ENCODE assay signal across 15 cellular contexts in genomic region chr21:20783611-20784010, GRCh38.
"Had no signal": no experiment of that assay in that cellular context is flagged by ENCODE, and none has a peak within 500 bp of the region (broad histone marks: within the 10 kb centered on the region; RNA-seq: fewer than 3 reads in every experiment).

No MANE protein-coding gene starts in this region.

- DNase-seq: activated CD4-positive, alpha-beta T cell treated with anti-CD3 and anti-CD28 coated beads, Interleukin-2, amount 10 ng/mL, durations not matched to agents 24 days and 14 days; activated CD8-positive, alpha-beta T cell treated with anti-CD3 and anti-CD28 coated beads for 36 hours; activated naive CD4-positive, alpha-beta T cell treated with anti-CD3 and anti-CD28 coated beads, Interleukin-2, amount 10 ng/mL, durations not matched to agents 7 days and 5 days; activated T-cell treated with anti-CD3 and anti-CD28 coated beads, Interleukin-2, amount 50 U/mL, for 4 hours; colonic mucosa; immature natural killer cell; naive thymus-derived CD4-positive, alpha-beta T cell; sigmoid colon; stimulated activated naive B cell treated with anti-CD40 and anti-IgM and Interleukin-4, amounts not matched to agents 10 μg/mL and 1 μg/mL and 100 μg/mL, for 72 hours; uterus had no signal

- H3K4me2 ChIP-seq: neural progenitor cell had no signal

- H3K4me1 ChIP-seq: colonic mucosa, gastroesophageal sphincter, neural progenitor cell, sigmoid colon, tibial nerve, uterus had no signal

- H3K27ac ChIP-seq: colonic mucosa, gastroesophageal sphincter, neural progenitor cell, sigmoid colon, tibial nerve, uterus had no signal

- ATAC-seq: activated CD8-positive, alpha-beta T cell treated with anti-CD3 and anti-CD28 coated beads for 36 hours; activated T-cell treated with anti-CD3 and anti-CD28 coated beads, Interleukin-2, amount 50 U/mL, for 4 hours; gastroesophageal sphincter; naive thymus-derived CD4-positive, alpha-beta T cell; stimulated activated naive B cell treated with anti-CD40 and anti-IgM and Interleukin-4, amounts not matched to agents 10 μg/mL and 1 μg/mL and 100 μg/mL, for 72 hours had no signal

- H3K9ac ChIP-seq: neural progenitor cell had no signal

- H2AFZ ChIP-seq: neural progenitor cell had no signal

- H3K4me3 ChIP-seq: colonic mucosa, gastroesophageal sphincter, neural progenitor cell, sigmoid colon, tibial nerve, uterus had no signal

- H3K36me3 Mint-ChIP-seq: activated naive CD4-positive, alpha-beta T cell treated with anti-CD3 and anti-CD28 coated beads, Interleukin-2, amount 10 ng/mL, durations not matched to agents 7 days and 5 days; immature natural killer cell; memory B cell; stimulated activated naive B cell treated with anti-CD40 and anti-IgM and Interleukin-4, amounts not matched to agents 10 μg/mL and 1 μg/mL and 100 μg/mL, for 72 hours had no signal

- H3K27me3 Mint-ChIP-seq: activated CD4-positive, alpha-beta T cell treated with anti-CD3 and anti-CD28 coated beads, Interleukin-2, amount 10 ng/mL, durations not matched to agents 24 days and 14 days; activated CD8-positive, alpha-beta T cell treated with anti-CD3 and anti-CD28 coated beads for 36 hours; activated naive CD4-positive, alpha-beta T cell treated with anti-CD3 and anti-CD28 coated beads, Interleukin-2, amount 10 ng/mL, durations not matched to agents 7 days and 5 days; memory B cell; naive thymus-derived CD4-positive, alpha-beta T cell; stimulated activated naive B cell treated with anti-CD40 and anti-IgM and Interleukin-4, amounts not matched to agents 10 μg/mL and 1 μg/mL and 100 μg/mL, for 72 hours had no signal

- H3K9me3 ChIP-seq: colonic mucosa, gastroesophageal sphincter, sigmoid colon, uterus had no signal

- H3K27ac Mint-ChIP-seq: activated CD4-positive, alpha-beta T cell treated with anti-CD3 and anti-CD28 coated beads, Interleukin-2, amount 10 ng/mL, durations not matched to agents 24 days and 14 days; activated CD8-positive, alpha-beta T cell treated with anti-CD3 and anti-CD28 coated beads for 36 hours; activated naive CD4-positive, alpha-beta T cell treated with anti-CD3 and anti-CD28 coated beads, Interleukin-2, amount 10 ng/mL, durations not matched to agents 7 days and 5 days; immature natural killer cell; memory B cell; naive thymus-derived CD4-positive, alpha-beta T cell; neural progenitor cell; stimulated activated naive B cell treated with anti-CD40 and anti-IgM and Interleukin-4, amounts not matched to agents 10 μg/mL and 1 μg/mL and 100 μg/mL, for 72 hours; T-helper 1 cell treated with Interleukin-12 subunit alpha and Interleukin-12 subunit beta and Interleukin-4 antibody, amounts not matched to agents 30 μg/mL and 1 μg/mL, for 36 hours had no signal

- H3K27me3 ChIP-seq: colonic mucosa, gastroesophageal sphincter, neural progenitor cell, sigmoid colon, tibial nerve, uterus had no signal

- H3K36me3 ChIP-seq: colonic mucosa, gastroesophageal sphincter, neural progenitor cell, sigmoid colon, tibial nerve, uterus had no signal

- H3K4me3 Mint-ChIP-seq: activated CD4-positive, alpha-beta T cell treated with anti-CD3 and anti-CD28 coated beads, Interleukin-2, amount 10 ng/mL, durations not matched to agents 24 days and 14 days; activated CD8-positive, alpha-beta T cell treated with anti-CD3 and anti-CD28 coated beads for 36 hours; activated naive CD4-positive, alpha-beta T cell treated with anti-CD3 and anti-CD28 coated beads, Interleukin-2, amount 10 ng/mL, durations not matched to agents 7 days and 5 days; activated T-cell treated with anti-CD3 and anti-CD28 coated beads, Interleukin-2, amount 50 U/mL, for 4 hours; immature natural killer cell; memory B cell; naive thymus-derived CD4-positive, alpha-beta T cell; neural progenitor cell; stimulated activated naive B cell treated with anti-CD40 and anti-IgM and Interleukin-4, amounts not matched to agents 10 μg/mL and 1 μg/mL and 100 μg/mL, for 72 hours; T-helper 1 cell treated with Interleukin-12 subunit alpha and Interleukin-12 subunit beta and Interleukin-4 antibody, amounts not matched to agents 30 μg/mL and 1 μg/mL, for 36 hours had no signal

- H3K4me1 Mint-ChIP-seq: activated CD4-positive, alpha-beta T cell treated with anti-CD3 and anti-CD28 coated beads, Interleukin-2, amount 10 ng/mL, durations not matched to agents 24 days and 14 days; activated naive CD4-positive, alpha-beta T cell treated with anti-CD3 and anti-CD28 coated beads, Interleukin-2, amount 10 ng/mL, durations not matched to agents 7 days and 5 days; immature natural killer cell; memory B cell; naive thymus-derived CD4-positive, alpha-beta T cell; neural progenitor cell; stimulated activated naive B cell treated with anti-CD40 and anti-IgM and Interleukin-4, amounts not matched to agents 10 μg/mL and 1 μg/mL and 100 μg/mL, for 72 hours had no signal
